26 cellular contexts compared by ENCODE assay signal in the genomic region with DNA sequence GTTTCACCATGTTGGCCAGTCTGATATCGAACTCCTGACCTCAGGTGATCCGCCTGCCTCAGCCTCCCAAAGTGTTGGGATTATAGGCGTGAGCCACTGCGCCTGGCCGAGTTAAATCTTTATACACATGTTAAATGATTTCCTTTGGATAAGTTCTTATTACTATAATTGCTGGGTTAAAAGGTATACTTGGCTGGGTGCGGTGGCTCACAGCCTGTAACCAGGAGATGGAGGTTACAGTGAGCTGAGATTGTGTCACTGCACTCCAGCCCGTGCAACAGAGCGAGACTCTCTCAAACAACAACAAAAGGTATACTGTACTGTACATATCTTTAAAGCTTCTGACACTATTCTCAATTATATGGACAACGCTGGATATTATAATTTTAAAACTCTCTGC. TPM values are rescaled to one million over a fixed set of nuclear protein-coding genes. Genes with fewer than 3 reads are reported as not detected.
DNase-seq lines count a peak whose midpoint lies in the region; ATAC-seq, FAIRE-seq and TF ChIP-seq lines count a peak whose summit lies in the region.
"Had no signal": no experiment of that assay in that cellular context is flagged by ENCODE, and none has a peak within 500 bp of the region (broad histone marks: within the 10 kb centered on the region; RNA-seq: fewer than 3 reads in every experiment).

No MANE protein-coding gene starts in this region.

- no peaks in the 10 kb centered on the region for H4K20me1 ChIP-seq in H9 (ENCODE audit: control insufficient read depth, insufficient read depth, insufficient read length)
- no peaks in the 10 kb centered on the region for H4K20me1 ChIP-seq in astrocyte (ENCODE audit: insufficient read depth, low read length)
- H4K20me1 ChIP-seq in osteoblast (ENCODE audit: insufficient read depth, low read length), result no peaks in the 10 kb centered on the region
- H4K20me1 ChIP-seq: BLaER1 treated with 17β-estradiol and CSF1 and Interleukin-3, amounts not matched to agents 10 nM and 100 nM had no signal

- no peak overlapping the region for H2BK12ac ChIP-seq in H9 (ENCODE audit: insufficient read length, low read depth, low read length)

- FAIRE-seq in astrocyte (lab: Jason Lieb, UNC), result no peak

- H3K4me1 Mint-ChIP-seq in Calu3 (ENCODE audit: low read depth, unreplicated experiment), result peaks cover 30% of the 10 kb centered on the region
- peaks cover 0 to 2% of the 10 kb centered on the region in 2 experiments; a peak in 3 of 4 replicates for H3K4me1 Mint-ChIP-seq in H9
- H3K4me1 Mint-ChIP-seq in astrocyte (ENCODE audit: low read depth, unreplicated experiment), result peaks cover 4% of the 10 kb centered on the region
- H3K4me1 Mint-ChIP-seq in MCF 10A (ENCODE audit: insufficient read depth, unreplicated experiment), result no peaks in the 10 kb centered on the region
- H3K4me1 Mint-ChIP-seq: activated naive CD4-positive, alpha-beta T cell treated with anti-CD3 and anti-CD28 coated beads, Interleukin-2, amount 10 ng/mL, durations not matched to agents 7 days and 5 days; activated T-helper 17 cell treated with anti-CD3 and anti-CD28 coated beads, Interleukin-2, amount 50 U/mL, for 72 hours; central memory CD8-positive, alpha-beta T cell had no signal

- H3K9me3 ChIP-seq in H9 (ENCODE audit: control insufficient read depth, low read depth, low read length), result no peaks in the 10 kb centered on the region
- no peaks in the 10 kb centered on the region for H3K9me3 ChIP-seq in astrocyte (ENCODE audit: insufficient read depth, low read depth, low read length)
- no peaks in the 10 kb centered on the region for H3K9me3 ChIP-seq in osteoblast (ENCODE audit: low read depth, low read length)
- no peaks in the 10 kb centered on the region for H3K9me3 ChIP-seq in left lung
- H3K9me3 ChIP-seq: adrenal gland, body of pancreas, Caco-2, Peyer's patch, upper lobe of right lung had no signal

- H3K4me2 ChIP-seq in H9 (ENCODE audit: insufficient read depth, insufficient read length, low read length) (no peak overlapping the region), astrocyte (ENCODE audit: low read length) (peak overlapping the region; percentile 61), osteoblast (ENCODE audit: insufficient read depth, low read length) (peak overlapping the region; percentile 63)

- H3K4me3 Mint-ChIP-seq in Calu3 (ENCODE audit: low read depth, unreplicated experiment), result peak overlapping the region; percentile 38
- H3K4me3 Mint-ChIP-seq in H9, result peak overlapping the region; percentile 41 to 43; a peak in 2 of 5 replicates
- H3K4me3 Mint-ChIP-seq in astrocyte (ENCODE audit: unreplicated experiment), result no peak overlapping the region
- no peak overlapping the region for H3K4me3 Mint-ChIP-seq in MCF 10A (ENCODE audit: unreplicated experiment)
- H3K4me3 Mint-ChIP-seq: activated CD4-positive, alpha-beta memory T cell treated with anti-CD3 and anti-CD28 coated beads for 36 hours; activated naive CD4-positive, alpha-beta T cell treated with anti-CD3 and anti-CD28 coated beads, Interleukin-2, amount 10 ng/mL, durations not matched to agents 7 days and 5 days; activated T-helper 17 cell treated with anti-CD3 and anti-CD28 coated beads, Interleukin-2, amount 50 U/mL, for 72 hours; central memory CD8-positive, alpha-beta T cell had no signal

- H3K27me3 ChIP-seq in H9 (ENCODE audit: insufficient read depth, low read length), result no peaks in the 10 kb centered on the region
- H3K27me3 ChIP-seq in astrocyte (ENCODE audit: insufficient read depth, low read length), result peaks cover 32% of the 10 kb centered on the region
- peaks cover 38% of the 10 kb centered on the region for H3K27me3 ChIP-seq in osteoblast (ENCODE audit: insufficient read depth, low read length)
- peaks cover 0 to 7% of the 10 kb centered on the region in 2 donors for H3K27me3 ChIP-seq in left lung
- H3K27me3 ChIP-seq: adrenal gland; BLaER1 treated with 17β-estradiol and CSF1 and Interleukin-3, amounts not matched to agents 10 nM and 100 nM; body of pancreas; Peyer's patch; upper lobe of right lung had no signal

- no peaks in the 10 kb centered on the region for H3K79me1 ChIP-seq in H9 (ENCODE audit: insufficient read depth, low read depth, low read length, poor library complexity, severe bottlenecking)

- H3K4me3 ChIP-seq in astrocyte (ENCODE audit: insufficient read depth, low read depth, low read length) (no peak overlapping the region), osteoblast (ENCODE audit: insufficient read depth, low read length) (no peak overlapping the region), left lung (no peak overlapping the region)
- H3K4me3 ChIP-seq: adrenal gland; BLaER1 treated with 17β-estradiol and CSF1 and Interleukin-3, amounts not matched to agents 10 nM and 100 nM; body of pancreas; Peyer's patch; upper lobe of right lung had no signal

- no TSS peak for BruUV-seq in Calu3 (replicated peaks; lab: Mats Ljungman, UMichigan)
- no TSS peak for BruUV-seq in MCF 10A (replicated peaks; lab: Mats Ljungman, UMichigan)

- H3K79me2 ChIP-seq in H9 (ENCODE audit: insufficient read depth, low read length), result no peaks in the 10 kb centered on the region
- H3K79me2 ChIP-seq in astrocyte (ENCODE audit: insufficient read depth, low read length), result no peaks in the 10 kb centered on the region
- no peaks in the 10 kb centered on the region for H3K79me2 ChIP-seq in osteoblast (ENCODE audit: insufficient read depth, low read length)

- CTCF ChIA-PET in Calu3 (lab: Charles Lee) (interaction anchor here (0.8 to 4.0 kb wide), 12 partner anchors 9 to 317 kb away, joined by 3 to 50 read pairs (median 7); partner anchors contain the start of gene CDK13), MCF 10A (lab: Yijun Ruan, JAX) (interaction anchor here (0.5 to 10.6 kb wide), 35 partner anchors 8 to 1873 kb away, joined by 3 to 152 read pairs (median 3); partner anchors contain the start of genes CDK13 and YAE1)

- no peak overlapping the region for H3K14ac ChIP-seq in H9 (ENCODE audit: insufficient read depth, low read length)

- H3K9me3 Mint-ChIP-seq in Calu3 (ENCODE audit: low read depth, unreplicated experiment) (no peaks in the 10 kb centered on the region), H9 (no peaks in the 10 kb centered on the region), astrocyte (ENCODE audit: unreplicated experiment) (peaks cover 2% of the 10 kb centered on the region), MCF 10A (ENCODE audit: unreplicated experiment) (no peaks in the 10 kb centered on the region)
- H3K9me3 Mint-ChIP-seq: activated CD4-positive, alpha-beta memory T cell treated with anti-CD3 and anti-CD28 coated beads for 36 hours; activated naive CD4-positive, alpha-beta T cell treated with anti-CD3 and anti-CD28 coated beads, Interleukin-2, amount 10 ng/mL, durations not matched to agents 7 days and 5 days; activated T-helper 17 cell treated with anti-CD3 and anti-CD28 coated beads, Interleukin-2, amount 50 U/mL, for 72 hours; central memory CD8-positive, alpha-beta T cell; dendritic cell treated with granulocyte-macrophage colony-stimulating factor and Interleukin-4, amounts not matched to agents 40 ng/mL and 50 ng/mL, for 4 days; stimulated activated memory B cell treated with anti-CD40 and anti-IgM and Interleukin-4, amounts not matched to agents 10 μg/mL and 1 μg/mL and 100 μg/mL, for 72 hours had no signal

- no CpG with 5 or more reads among the region's 9 CpGs for WGBS in H9 (ENCODE audit: extremely low coverage, insufficient read length, low lambda C conversion rate)

- POLR2A ChIA-PET in MCF 10A (lab: Yijun Ruan, JAX), result interaction anchor here (0.7 to 1.7 kb wide), 7 partner anchors 52 to 316 kb away, joined by 3 to 32 read pairs (median 4); partner anchors contain the start of genes CDK13, MPLKIP and SUGCT

- H3K23ac ChIP-seq in H9 (ENCODE audit: insufficient read length, low read depth, low read length), result no peak overlapping the region

- TF ChIP-seq CTCF in Calu3 (IDR thresholded peaks at IDR 0.05; ENCODE audit: unreplicated experiment) (no peak), H9 (conservative IDR thresholded peaks at IDR 0.05) (no peak), astrocyte (IDR thresholded peaks at IDR 0.05; ENCODE audit: insufficient read depth, low read depth, low read length) (no peak), osteoblast (IDR thresholded peaks at IDR 0.05; ENCODE audit: extremely low read depth, low read depth, low read length) (no peak), left lung (IDR thresholded peaks at IDR 0.05) (no peak), MCF 10A (IDR thresholded peaks at IDR 0.05; ENCODE audit: unreplicated experiment) (no peak)

- no peak overlapping the region for H2BK5ac ChIP-seq in H9 (ENCODE audit: insufficient read length, low read length)

- H4K91ac ChIP-seq in H9 (ENCODE audit: insufficient read length, low read depth, low read length), result no peak overlapping the region

- H3K27me3 Mint-ChIP-seq in Calu3 (ENCODE audit: unreplicated experiment) (peaks cover 14% of the 10 kb centered on the region), H9 (ENCODE audit: low read depth) (peaks cover 1% of the 10 kb centered on the region; the same call in 1 of the 2 replicates), astrocyte (ENCODE audit: low read depth, unreplicated experiment) (peaks cover 14% of the 10 kb centered on the region), MCF 10A (ENCODE audit: insufficient read depth, unreplicated experiment) (peaks cover 8% of the 10 kb centered on the region)
- H3K27me3 Mint-ChIP-seq: dendritic cell treated with granulocyte-macrophage colony-stimulating factor and Interleukin-4, amounts not matched to agents 40 ng/mL and 50 ng/mL, for 4 days had no signal

- H3K4me1 ChIP-seq in H9 (ENCODE audit: insufficient read depth, low read length), result no peaks in the 10 kb centered on the region
- no peaks in the 10 kb centered on the region for H3K4me1 ChIP-seq in astrocyte (ENCODE audit: insufficient read depth, low read length)
- H3K4me1 ChIP-seq in osteoblast (ENCODE audit: insufficient read depth, low read length), result no peaks in the 10 kb centered on the region
- H3K4me1 ChIP-seq in left lung, result peaks cover 0 to 4% of the 10 kb centered on the region in 2 donors
- H3K4me1 ChIP-seq: adrenal gland, body of pancreas, Peyer's patch, upper lobe of right lung had no signal

- no peak overlapping the region for H3K56ac ChIP-seq in H9 (ENCODE audit: insufficient read length, low read depth, low read length)

- intact Hi-C loops in Calu3 (cut with micrococcal nuclease; ENCODE audit: unreplicated experiment) (loop anchor here (1.0 to 10.0 kb wide), 3 partner anchors 52 to 238 kb away; partner anchors contain the start of genes MPLKIP and SUGCT), left lung (cut with DNase I) (loop anchor here in 1 of 2 donors (5.0 kb wide), 1 partner anchor 155 kb away; no protein-coding TSS in a partner anchor), MCF 10A (cut with micrococcal nuclease) (loop anchor here (1.0 to 2.0 kb wide), 3 partner anchors 54 to 238 kb away; partner anchors contain the start of genes MPLKIP and SUGCT)

- H3K27ac ChIP-seq in H9 (ENCODE audit: insufficient read length, low read depth, low read length) (no peak overlapping the region), astrocyte (ENCODE audit: low read depth, low read length) (no peak overlapping the region), osteoblast (ENCODE audit: low read depth, low read length) (no peak overlapping the region), left lung (no peak overlapping the region)
- H3K27ac ChIP-seq: adrenal gland; BLaER1 treated with 17β-estradiol and CSF1 and Interleukin-3, amounts not matched to agents 10 nM and 100 nM; body of pancreas; Peyer's patch; upper lobe of right lung had no signal

- no peak overlapping the region for H2BK15ac ChIP-seq in H9 (ENCODE audit: low read depth, low read length)

- H4K8ac ChIP-seq in H9 (replicated peaks; ENCODE audit: insufficient read length, low read depth, low read length), result no peak overlapping the region

- no peak overlapping the region for H2AK5ac ChIP-seq in H9 (ENCODE audit: insufficient read length, low read length)

- no peaks in the 10 kb centered on the region for H3K23me2 ChIP-seq in H9 (ENCODE audit: insufficient read length, low read depth, low read length, poor library complexity, severe bottlenecking)

- H3K36me3 ChIP-seq in astrocyte (ENCODE audit: insufficient read depth, low read length) (no peaks in the 10 kb centered on the region), osteoblast (ENCODE audit: insufficient read depth, low read length) (no peaks in the 10 kb centered on the region), left lung (no peaks in the 10 kb centered on the region)
- H3K36me3 ChIP-seq: adrenal gland; BLaER1 treated with 17β-estradiol and CSF1 and Interleukin-3, amounts not matched to agents 10 nM and 100 nM; Peyer's patch; upper lobe of right lung had no signal

- ATAC-seq in HG02885 (IDR thresholded peaks at IDR 0.05; ENCODE audit: poor library complexity, unreplicated experiment) (no peak), left lung (no peak)
- ATAC-seq: activated CD4-positive, CD25-positive, alpha-beta regulatory T cell treated with anti-CD3 and anti-CD28 coated beads, Interleukin-2, amount 50 U/mL, for 24 hours; activated T-helper 17 cell treated with anti-CD3 and anti-CD28 coated beads, Interleukin-2, amount 50 U/mL, for 72 hours; stimulated activated memory B cell treated with anti-CD40 and anti-IgM and Interleukin-4, amounts not matched to agents 10 μg/mL and 1 μg/mL and 100 μg/mL, for 72 hours had no signal

- H3K27ac Mint-ChIP-seq in Calu3 (ENCODE audit: unreplicated experiment) (no peak overlapping the region), H9 (0 out of 7 replicates have a peak overlapping the region, but pooled peaks of 1 of the 3 experiments have one; percentile 49), astrocyte (ENCODE audit: unreplicated experiment) (no peak overlapping the region), MCF 10A (ENCODE audit: low read depth, unreplicated experiment) (no peak overlapping the region)
- H3K27ac Mint-ChIP-seq: activated CD4-positive, alpha-beta memory T cell treated with anti-CD3 and anti-CD28 coated beads for 36 hours; activated naive CD4-positive, alpha-beta T cell treated with anti-CD3 and anti-CD28 coated beads, Interleukin-2, amount 10 ng/mL, durations not matched to agents 7 days and 5 days; activated T-helper 17 cell treated with anti-CD3 and anti-CD28 coated beads, Interleukin-2, amount 50 U/mL, for 72 hours; dendritic cell treated with granulocyte-macrophage colony-stimulating factor and Interleukin-4, amounts not matched to agents 40 ng/mL and 50 ng/mL, for 4 days; stimulated activated memory B cell treated with anti-CD40 and anti-IgM and Interleukin-4, amounts not matched to agents 10 μg/mL and 1 μg/mL and 100 μg/mL, for 72 hours had no signal

- no peak overlapping the region for H3K4ac ChIP-seq in H9 (ENCODE audit: low read depth, low read length)

- no peak overlapping the region for H2BK120ac ChIP-seq in H9 (ENCODE audit: low read depth, low read length, poor library complexity, severe bottlenecking)

- H2BK20ac ChIP-seq in H9 (ENCODE audit: low read depth, low read length, poor library complexity, severe bottlenecking), result no peak overlapping the region

- H4K5ac ChIP-seq in H9 (ENCODE audit: insufficient read length, low read depth, low read length), result no peak overlapping the region

- H3K36me3 Mint-ChIP-seq in Calu3 (ENCODE audit: insufficient read depth, unreplicated experiment) (no peaks in the 10 kb centered on the region), H9 (ENCODE audit: insufficient read depth in 1 of 3, low read depth in 3 of 3) (no peaks in the 10 kb centered on the region), astrocyte (ENCODE audit: low read depth, unreplicated experiment) (peaks cover 2% of the 10 kb centered on the region), MCF 10A (ENCODE audit: insufficient read depth, unreplicated experiment) (no peaks in the 10 kb centered on the region)
- H3K36me3 Mint-ChIP-seq: activated CD4-positive, alpha-beta memory T cell treated with anti-CD3 and anti-CD28 coated beads for 36 hours; activated naive CD4-positive, alpha-beta T cell treated with anti-CD3 and anti-CD28 coated beads, Interleukin-2, amount 10 ng/mL, durations not matched to agents 7 days and 5 days; stimulated activated memory B cell treated with anti-CD40 and anti-IgM and Interleukin-4, amounts not matched to agents 10 μg/mL and 1 μg/mL and 100 μg/mL, for 72 hours had no signal

- no peak overlapping the region for H2AFZ ChIP-seq in H9 (ENCODE audit: low read length)
- H2AFZ ChIP-seq in astrocyte (ENCODE audit: low read depth, low read length), result no peak overlapping the region
- no peak overlapping the region for H2AFZ ChIP-seq in osteoblast (ENCODE audit: low read length)

- DNase-seq in Calu3, result no peak
- no peak for DNase-seq in H9
- DNase-seq in astrocyte (ENCODE audit: low read depth), result no peak
- DNase-seq in osteoblast (ENCODE audit: insufficient read length, low spot score, missing footprints), result no peak
- no peak for DNase-seq in kidney glomerular epithelial cell (lab: John Stamatoyannopoulos, UW)
- no peak for DNase-seq in left lung
- no peak for DNase-seq in MCF 10A (ENCODE audit: unreplicated experiment)
- DNase-seq: activated CD8-positive, alpha-beta memory T cell treated with anti-CD3 and anti-CD28 coated beads, Interleukin-2, amount 50 U/mL, for 48 hours; DMS79; Karpas-422; NCI-H2029; SIG-M5; upper lobe of right lung had no signal

- H3K9ac ChIP-seq in H9 (ENCODE audit: extremely low read depth, insufficient read length, low read length) (no peak overlapping the region), astrocyte (ENCODE audit: low read length) (no peak overlapping the region)

- no peak overlapping the region for H3T11ph ChIP-seq in H9 (ENCODE audit: low read length)

- no peak overlapping the region for H3K18ac ChIP-seq in H9 (ENCODE audit: insufficient read length, low read depth, low read length)

RNA-seq across cellular contexts. Expression of gene CDK13, which starts 53.2 kb away (rescaled TPM):
- total RNA-seq in Calu3 (2022) (84.4 and 86.7 TPM in 2 replicates), H9 (2021) (50.2 and 52.2 TPM in 2 replicates), astrocyte (43.7 and 45.3 TPM in 2 replicates), osteoblast (97.2 and 109 TPM in 2 replicates), left lung (10 to 100 TPM; 38.0 to 43.2 TPM), MCF 10A (2022) (50.2 and 54.8 TPM in 2 replicates)

Comparison
In these comparisons a context has a peak if more than half of its experiments do, and no peak if none do; other contexts are left out.
1. H3K4me3 Mint-ChIP-seq: peak in Calu3 (single experiment) and H9 (2 of 2); none in astrocyte (single experiment) and MCF 10A (single experiment).